ENCODE assay signal across 17 cellular contexts in the genomic region with DNA sequence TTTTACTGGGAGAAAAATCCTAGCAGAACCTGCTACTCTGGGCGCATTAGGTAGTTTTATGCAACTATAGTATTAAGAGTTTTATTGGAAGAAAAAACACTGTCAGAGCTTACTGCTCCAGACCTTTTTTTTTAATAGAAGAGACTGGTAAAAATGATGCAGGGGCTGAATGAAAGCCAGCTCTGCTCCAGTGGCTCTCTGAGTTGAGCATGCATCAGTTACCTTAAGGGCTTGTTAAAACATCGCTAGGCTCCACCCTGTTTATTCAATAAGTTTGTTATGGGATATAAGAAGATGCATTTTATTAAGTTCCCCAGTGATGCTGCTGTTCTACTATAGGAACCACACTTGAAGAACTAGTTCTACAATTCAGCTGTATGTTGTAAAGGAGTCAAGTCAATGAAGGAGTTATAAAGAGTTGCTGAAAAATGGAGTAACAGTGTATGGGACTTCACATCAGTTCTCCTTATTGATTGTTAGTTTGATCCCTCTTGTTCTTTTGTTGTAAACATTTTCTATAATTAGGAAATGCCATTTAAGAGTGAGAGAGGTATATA. TPM values are rescaled to one million over a fixed set of nuclear protein-coding genes. Genes with fewer than 3 reads are reported as not detected.
DNase-seq lines count a peak whose midpoint lies in the region; ATAC-seq and TF ChIP-seq lines count a peak whose summit lies in the region.
"Had no signal": no experiment of that assay in that cellular context is flagged by ENCODE, and none has a peak within 500 bp of the region (broad histone marks: within the 10 kb centered on the region; RNA-seq: fewer than 3 reads in every experiment).

No MANE protein-coding gene starts in this region.

- TF ChIP-seq CTCF in breast epithelium (IDR thresholded peaks at IDR 0.05): no peak

- no peak overlapping the region for H3K27ac ChIP-seq in CD4-positive, CD25-positive, alpha-beta regulatory T cell (ENCODE audit: insufficient read depth, low read length, poor library complexity, severe bottlenecking)
- H3K27ac ChIP-seq in breast epithelium: no peak overlapping the region
- H3K27ac ChIP-seq: KMS-11 had no signal

- peaks cover 92% of the 10 kb centered on the region for H3K36me3 Mint-ChIP-seq in activated T-cell treated with anti-CD3 and anti-CD28 coated beads, Interleukin-2, amount 50 U/mL, for 24 hours (ENCODE audit: low read depth)
- peaks cover 40% of the 10 kb centered on the region for H3K36me3 Mint-ChIP-seq in CD4-positive, CD25-positive, alpha-beta regulatory T cell
- peaks cover 90% of the 10 kb centered on the region for H3K36me3 Mint-ChIP-seq in activated T-helper 17 cell treated with anti-CD3 and anti-CD28 coated beads, Interleukin-2, amount 50 U/mL, for 72 hours (ENCODE audit: low read depth)
- peaks cover 0 to 88% (median 21%) of the 10 kb centered on the region in 3 donors for H3K36me3 Mint-ChIP-seq in naive thymus-derived CD8-positive, alpha-beta T cell

- no peak overlapping the region for H3K4me3 Mint-ChIP-seq in activated T-cell treated with anti-CD3 and anti-CD28 coated beads, Interleukin-2, amount 50 U/mL, for 24 hours
- no peak overlapping the region for H3K4me3 Mint-ChIP-seq in CD4-positive, CD25-positive, alpha-beta regulatory T cell
- no peak overlapping the region for H3K4me3 Mint-ChIP-seq in activated T-helper 17 cell treated with anti-CD3 and anti-CD28 coated beads, Interleukin-2, amount 50 U/mL, for 72 hours
- no peak overlapping the region for H3K4me3 Mint-ChIP-seq in naive thymus-derived CD8-positive, alpha-beta T cell
- H3K4me3 Mint-ChIP-seq: CD8-positive, alpha-beta T cell had no signal

- intact Hi-C loops in breast epithelium (cut with DNase I; ENCODE audit: low total_unique reads): no loop called here

- no peaks in the 10 kb centered on the region for H3K27me3 ChIP-seq in CD4-positive, CD25-positive, alpha-beta regulatory T cell (ENCODE audit: control insufficient read depth, insufficient read depth, low read length)
- H3K27me3 ChIP-seq in breast epithelium: no peaks in the 10 kb centered on the region

- H3K9me3 ChIP-seq in CD4-positive, CD25-positive, alpha-beta regulatory T cell (ENCODE audit: control insufficient read depth in 2 of 2, low read length in 2 of 2): no peaks in the 10 kb centered on the region
- H3K9me3 ChIP-seq in breast epithelium: no peaks in the 10 kb centered on the region

- no peak for ATAC-seq in CD4-positive, CD25-positive, alpha-beta regulatory T cell (ENCODE audit: low read depth in 2 of 2)
- no peak for ATAC-seq in activated T-helper 17 cell treated with anti-CD3 and anti-CD28 coated beads, Interleukin-2, amount 50 U/mL, for 72 hours (replicated peaks)
- no peak for ATAC-seq in naive thymus-derived CD8-positive, alpha-beta T cell
- no peak for ATAC-seq in HG03521 (IDR thresholded peaks at IDR 0.05; ENCODE audit: unreplicated experiment)
- ATAC-seq: CD8-positive, alpha-beta T cell had no signal

- TF ChIP-seq POLR2A in breast epithelium (IDR thresholded peaks at IDR 0.05): no peak

- no peak for DNase-seq in activated T-cell treated with anti-CD3 and anti-CD28 coated beads, Interleukin-2, amount 50 U/mL, for 24 hours
- DNase-seq in activated T-cell treated with anti-CD3 and anti-CD28 coated beads, Interleukin-2, amount 50 U/mL, for 1 hour: no peak
- no peak for DNase-seq in CD4-positive, CD25-positive, alpha-beta regulatory T cell
- no peak for DNase-seq in naive thymus-derived CD8-positive, alpha-beta T cell
- DNase-seq in hippocampal formation (lab: John Stamatoyannopoulos, UW): no peak
- no peak for DNase-seq in breast epithelium (ENCODE audit: low spot score in 2 of 2)
- DNase-seq: CD8-positive, alpha-beta T cell; DND-41; GDM1; H7; NCI-H1417 treated with DMSO at 0.1 percent for 48 hours; NCI-H1930; NCI-H345; NCI-H526 had no signal

- peaks cover 72% of the 10 kb centered on the region for H3K36me3 ChIP-seq in CD4-positive, CD25-positive, alpha-beta regulatory T cell (ENCODE audit: control insufficient read depth, insufficient read depth, low read length)
- H3K36me3 ChIP-seq in breast epithelium: peaks cover 5% of the 10 kb centered on the region

- H3K27me3 Mint-ChIP-seq in activated T-cell treated with anti-CD3 and anti-CD28 coated beads, Interleukin-2, amount 50 U/mL, for 24 hours: no peaks in the 10 kb centered on the region
- no peaks in the 10 kb centered on the region for H3K27me3 Mint-ChIP-seq in CD4-positive, CD25-positive, alpha-beta regulatory T cell
- no peaks in the 10 kb centered on the region for H3K27me3 Mint-ChIP-seq in activated T-helper 17 cell treated with anti-CD3 and anti-CD28 coated beads, Interleukin-2, amount 50 U/mL, for 72 hours
- H3K27me3 Mint-ChIP-seq in naive thymus-derived CD8-positive, alpha-beta T cell: no peaks in the 10 kb centered on the region

- H3K4me1 ChIP-seq in CD4-positive, CD25-positive, alpha-beta regulatory T cell (ENCODE audit: control insufficient read depth, insufficient read depth, low read length, poor library complexity, severe bottlenecking): peaks cover 5% of the 10 kb centered on the region
- H3K4me1 ChIP-seq in breast epithelium: no peaks in the 10 kb centered on the region

- H3K4me3 ChIP-seq in CD4-positive, CD25-positive, alpha-beta regulatory T cell (ENCODE audit: low read depth, low read length): no peak overlapping the region
- H3K4me3 ChIP-seq in breast epithelium: no peak overlapping the region

- POLR2A ChIA-PET in naive thymus-derived CD8-positive, alpha-beta T cell (lab: Charles Lee): no interaction called here

- H3K27ac Mint-ChIP-seq in activated T-cell treated with anti-CD3 and anti-CD28 coated beads, Interleukin-2, amount 50 U/mL, for 24 hours: peak overlapping the region; percentile 24
- H3K27ac Mint-ChIP-seq in CD4-positive, CD25-positive, alpha-beta regulatory T cell: peak overlapping the region in 2 of 3 donors; percentile 25 to 43
- peak overlapping the region; percentile 35 for H3K27ac Mint-ChIP-seq in activated T-helper 17 cell treated with anti-CD3 and anti-CD28 coated beads, Interleukin-2, amount 50 U/mL, for 72 hours
- peak overlapping the region in 6 of 10 donors; percentile 24 to 73 (median 40) for H3K27ac Mint-ChIP-seq in naive thymus-derived CD8-positive, alpha-beta T cell

- no peaks in the 10 kb centered on the region for H3K9me3 Mint-ChIP-seq in activated T-cell treated with anti-CD3 and anti-CD28 coated beads, Interleukin-2, amount 50 U/mL, for 24 hours
- no peaks in the 10 kb centered on the region for H3K9me3 Mint-ChIP-seq in CD4-positive, CD25-positive, alpha-beta regulatory T cell
- H3K9me3 Mint-ChIP-seq in activated T-helper 17 cell treated with anti-CD3 and anti-CD28 coated beads, Interleukin-2, amount 50 U/mL, for 72 hours: no peaks in the 10 kb centered on the region
- H3K9me3 Mint-ChIP-seq in naive thymus-derived CD8-positive, alpha-beta T cell: no peaks in the 10 kb centered on the region
- H3K9me3 Mint-ChIP-seq: CD8-positive, alpha-beta T cell had no signal

- H3K4me1 Mint-ChIP-seq in activated T-cell treated with anti-CD3 and anti-CD28 coated beads, Interleukin-2, amount 50 U/mL, for 24 hours (ENCODE audit: low read depth): peaks cover 24% of the 10 kb centered on the region
- peaks cover 16 to 45% (median 26%) of the 10 kb centered on the region in 4 donors for H3K4me1 Mint-ChIP-seq in CD4-positive, CD25-positive, alpha-beta regulatory T cell
- H3K4me1 Mint-ChIP-seq in activated T-helper 17 cell treated with anti-CD3 and anti-CD28 coated beads, Interleukin-2, amount 50 U/mL, for 72 hours: peaks cover 12% of the 10 kb centered on the region
- peaks cover 16 to 32% (median 27%) of the 10 kb centered on the region in 4 donors for H3K4me1 Mint-ChIP-seq in naive thymus-derived CD8-positive, alpha-beta T cell

RNA-seq across cellular contexts. Expression of a gene that starts 13.2 kb away (rescaled TPM):
- total RNA-seq in CD4-positive, CD25-positive, alpha-beta regulatory T cell: 84.7 TPM
- 100 to 1,000 TPM; 261 to 413 (median 305) TPM for polyA plus RNA-seq in CD4-positive, CD25-positive, alpha-beta regulatory T cell
- total RNA-seq in activated T-helper 17 cell treated with anti-CD3 and anti-CD28 coated beads, Interleukin-2, amount 50 U/mL, for 72 hours: 100 to 1,000 TPM; 232 to 441 TPM
- 100 to 1,000 TPM; 116 to 133 TPM for total RNA-seq in naive thymus-derived CD8-positive, alpha-beta T cell
- 100 to 1,000 TPM; 192 to 244 (median 206) TPM for polyA plus RNA-seq in naive thymus-derived CD8-positive, alpha-beta T cell
- 100 to 1,000 TPM in 2 of 3 donors, 10 to 100 TPM in 1; 79.0 to 201 (median 104) TPM for total RNA-seq in breast epithelium

RNA-seq across cellular contexts. Expression of a gene that starts 21.5 kb away (rescaled TPM):
- 27.1 TPM for total RNA-seq in CD4-positive, CD25-positive, alpha-beta regulatory T cell
- polyA plus RNA-seq in CD4-positive, CD25-positive, alpha-beta regulatory T cell: 10 to 100 TPM; 26.2 to 35.1 (median 29.9) TPM
- 10 to 100 TPM; 32.5 to 69.2 TPM for total RNA-seq in activated T-helper 17 cell treated with anti-CD3 and anti-CD28 coated beads, Interleukin-2, amount 50 U/mL, for 72 hours
- total RNA-seq in naive thymus-derived CD8-positive, alpha-beta T cell: 10 to 100 TPM; 38.9 to 41.8 TPM
- 10 to 100 TPM; 43.2 to 45.3 (median 44.4) TPM for polyA plus RNA-seq in naive thymus-derived CD8-positive, alpha-beta T cell
- total RNA-seq in breast epithelium: 10 to 100 TPM; 24.2 to 28.2 (median 26.9) TPM

RNA-seq across cellular contexts. Expression of a gene that starts 22.4 kb away (rescaled TPM):
- 9.8 TPM for total RNA-seq in CD4-positive, CD25-positive, alpha-beta regulatory T cell
- polyA plus RNA-seq in CD4-positive, CD25-positive, alpha-beta regulatory T cell: 10 to 100 TPM; 20.8 to 29.7 (median 23.7) TPM
- total RNA-seq in activated T-helper 17 cell treated with anti-CD3 and anti-CD28 coated beads, Interleukin-2, amount 50 U/mL, for 72 hours: 10 to 100 TPM; 18.2 to 24.7 TPM
- total RNA-seq in naive thymus-derived CD8-positive, alpha-beta T cell: 10 to 100 TPM; 28.5 to 32.0 TPM
- 10 to 100 TPM; 22.6 to 28.8 (median 24.4) TPM for polyA plus RNA-seq in naive thymus-derived CD8-positive, alpha-beta T cell
- 100 to 1,000 TPM in 1 of 3 donors, 10 to 100 TPM in 2; 44.2 to 151 (median 72.7) TPM for total RNA-seq in breast epithelium

RNA-seq across cellular contexts. Expression of a gene that starts 31.9 kb away (rescaled TPM):
- total RNA-seq in CD4-positive, CD25-positive, alpha-beta regulatory T cell: 90.9 TPM
- 10 to 100 TPM; 41.6 to 55.4 (median 47.7) TPM for polyA plus RNA-seq in CD4-positive, CD25-positive, alpha-beta regulatory T cell
- total RNA-seq in activated T-helper 17 cell treated with anti-CD3 and anti-CD28 coated beads, Interleukin-2, amount 50 U/mL, for 72 hours: 10 to 100 TPM; 88.2 to 95.6 TPM
- 100 to 1,000 TPM; 201 to 202 TPM for total RNA-seq in naive thymus-derived CD8-positive, alpha-beta T cell
- polyA plus RNA-seq in naive thymus-derived CD8-positive, alpha-beta T cell: 10 to 100 TPM; 37.0 to 62.6 (median 41.9) TPM
- total RNA-seq in breast epithelium: 100 to 1,000 TPM in 2 of 3 donors, 10 to 100 TPM in 1; 43.7 to 236 (median 172) TPM
